Comparison of ENCODE assay signal across 21 cellular contexts in genomic region chr1:175984813-175985212, GRCh38.
DNase-seq lines count a peak whose midpoint lies in the region; ATAC-seq, FAIRE-seq and TF ChIP-seq lines count a peak whose summit lies in the region.
"Had no signal": no experiment of that assay in that cellular context is flagged by ENCODE, and none has a peak within 500 bp of the region (broad histone marks: within the 10 kb centered on the region; RNA-seq: fewer than 3 reads in every experiment).

No MANE protein-coding gene starts in this region.

- H3K36me3 ChIP-seq in small intestine (ENCODE audit: control insufficient read depth in 2 of 2, insufficient read depth in 2 of 2, low read length in 2 of 2), result peaks cover 5 to 13% of the 10 kb centered on the region in 2 donors

- TF ChIP-seq CTCF in Calu3 (IDR thresholded peaks at IDR 0.05; ENCODE audit: unreplicated experiment) (no peak), endothelial cell (IDR thresholded peaks at IDR 0.05; ENCODE audit: unreplicated experiment) (no peak)

- no peaks in the 10 kb centered on the region for H3K9me3 ChIP-seq in small intestine (ENCODE audit: control insufficient read depth, low read depth)
- H3K9me3 ChIP-seq: SJCRH30 had no signal

- H3K27ac Mint-ChIP-seq in Calu3 (ENCODE audit: unreplicated experiment) (peak overlapping the region; percentile 65), endothelial cell (ENCODE audit: unreplicated experiment) (no peak overlapping the region)
- H3K27ac Mint-ChIP-seq: HFFc6 had no signal

- H3K27me3 ChIP-seq in small intestine (ENCODE audit: control insufficient read depth in 2 of 2, insufficient read depth in 2 of 2, low read length in 2 of 2), result no peaks in the 10 kb centered on the region
- H3K27me3 ChIP-seq: SJCRH30 had no signal

- H3K4me3 ChIP-seq in small intestine (ENCODE audit: low read depth in 1 of 2, low read length in 2 of 2), result no peak overlapping the region
- H3K4me3 ChIP-seq: SJCRH30 had no signal

- no peak for FAIRE-seq in small intestine (lab: Jason Lieb, UNC)
- FAIRE-seq: G401.6 had no signal

- DNase-seq in Calu3, result peak; percentile 10
- no peak for DNase-seq in endothelial cell (ENCODE audit: low spot score)
- DNase-seq in left lobe of liver (ENCODE audit: low spot score), result no peak
- peak; percentile 81 for DNase-seq in small intestine
- no peak for DNase-seq in NCI-H82 treated with DMSO at 0.1 percent for 48 hours (lab: John Stamatoyannopoulos, UW; ENCODE audit: unreplicated experiment)
- no peak for DNase-seq in HuH-7.5 (ENCODE audit: low spot score)
- DNase-seq in iPS-NIHi11 (ENCODE audit: low spot score), result no peak
- DNase-seq: AML-193, DMS 273 treated with DMSO at 0.1 percent for 48 hours, DND-41, H7, HFFc6, IMR-90, NCI-H1417 treated with DMSO at 0.1 percent for 48 hours, NCI-H1930, NCI-H345, NCI-H524 treated with DMSO at 0.1 percent for 48 hours, SJCRH30 had no signal

- ATAC-seq in left lobe of liver, result peak; percentile 57
- no peak for ATAC-seq in HG02981 (IDR thresholded peaks at IDR 0.05; ENCODE audit: unreplicated experiment)

- H3K36me3 Mint-ChIP-seq in Calu3 (ENCODE audit: insufficient read depth, unreplicated experiment), result peaks cover 21% of the 10 kb centered on the region
- H3K36me3 Mint-ChIP-seq in endothelial cell (ENCODE audit: low read depth, unreplicated experiment), result peaks cover 52% of the 10 kb centered on the region

- H3K27ac ChIP-seq in small intestine (ENCODE audit: low read depth in 1 of 2, low read length in 1 of 2), result no peak overlapping the region
- H3K27ac ChIP-seq: C4-2B, SJCRH30 had no signal

- peaks cover 14% of the 10 kb centered on the region for H3K4me1 Mint-ChIP-seq in Calu3 (ENCODE audit: low read depth, unreplicated experiment)
- no peaks in the 10 kb centered on the region for H3K4me1 Mint-ChIP-seq in endothelial cell (ENCODE audit: unreplicated experiment)

- CTCF ChIA-PET in Calu3 (lab: Charles Lee), result no interaction called here

- intact Hi-C loops in Calu3 (cut with micrococcal nuclease; ENCODE audit: unreplicated experiment), result loop anchor here (2.0 kb wide), 1 partner anchor 20 kb away; no protein-coding TSS in a partner anchor

- no peaks in the 10 kb centered on the region for H3K27me3 Mint-ChIP-seq in Calu3 (ENCODE audit: unreplicated experiment)
- peaks cover 1% of the 10 kb centered on the region for H3K27me3 Mint-ChIP-seq in endothelial cell (ENCODE audit: unreplicated experiment)

- no TSS peak for BruUV-seq in Calu3 (replicated peaks; lab: Mats Ljungman, UMichigan)

- 17 to 63% (median 44%) methylated on average over 1 of the region's 1 CpG for WGBS in small intestine, 3 donors

- H3K9me3 Mint-ChIP-seq in Calu3 (ENCODE audit: low read depth, unreplicated experiment) (peaks cover 18% of the 10 kb centered on the region), endothelial cell (ENCODE audit: unreplicated experiment) (peaks cover 13% of the 10 kb centered on the region)

- H3K4me1 ChIP-seq in small intestine (ENCODE audit: control insufficient read depth in 2 of 2, insufficient read depth in 1 of 2, low read depth in 1 of 2, low read length in 1 of 2), result no peaks in the 10 kb centered on the region
- H3K4me1 ChIP-seq: SJCRH30 had no signal

- H3K4me3 Mint-ChIP-seq in Calu3 (ENCODE audit: low read depth, unreplicated experiment) (no peak overlapping the region), endothelial cell (ENCODE audit: unreplicated experiment) (peak overlapping the region; percentile 45)
- H3K4me3 Mint-ChIP-seq: HFFc6 had no signal

Comparison
In these comparisons a context has a peak if more than half of its experiments do, and no peak if none do; other contexts are left out.
1. DNase-seq: peak in Calu3 (single experiment) and small intestine (single experiment); none in endothelial cell (single experiment), left lobe of liver (single experiment), NCI-H82 treated with DMSO at 0.1 percent for 48 hours (single experiment), HuH-7.5 (single experiment) and iPS-NIHi11 (single experiment).